17 cellular contexts compared by ENCODE assay signal in genomic region chr14:55898938-55899337, GRCh38.
A peak's percentile ranks its signal among the peaks of the same experiment; 100 is the strongest.
DNase-seq lines count a peak whose midpoint lies in the region; ATAC-seq and TF ChIP-seq lines count a peak whose summit lies in the region.
"Had no signal": no experiment of that assay in that cellular context is flagged by ENCODE, and none has a peak within 500 bp of the region (broad histone marks: within the 10 kb centered on the region; RNA-seq: fewer than 3 reads in every experiment).

No MANE protein-coding gene starts in this region.

- no peaks in the 10 kb centered on the region for H3K4me1 ChIP-seq in right atrium auricular region
- H3K4me1 ChIP-seq in upper lobe of right lung: no peaks in the 10 kb centered on the region
- H3K4me1 ChIP-seq: BLaER1, Caco-2 had no signal

- DNase-seq in Right ventricle myocardium inferior (ENCODE audit: missing footprints): no peak
- DNase-seq in right atrium auricular region (ENCODE audit: low spot score): no peak
- DNase-seq in left ventricle myocardium superior: no peak
- DNase-seq in cardiac septum (ENCODE audit: low spot score): no peak
- DNase-seq in upper lobe of right lung: no peak
- no peak for DNase-seq in stimulated activated CD8-positive, alpha-beta memory T cell treated with anti-CD3 and anti-CD28 coated beads, Interleukin-4, amount 100 ng/mL, for 48 hours
- DNase-seq: Caco-2; CD4-positive, CD25-positive, alpha-beta regulatory T cell; CD8-positive, alpha-beta T cell; DMS153; DND-41; GOT3; HFFc6 had no signal

- no peaks in the 10 kb centered on the region for H3K27me3 ChIP-seq in right atrium auricular region
- H3K27me3 ChIP-seq in upper lobe of right lung: no peaks in the 10 kb centered on the region
- H3K27me3 ChIP-seq: BLaER1 had no signal

- no peaks in the 10 kb centered on the region for H3K36me3 ChIP-seq in right atrium auricular region
- H3K36me3 ChIP-seq in upper lobe of right lung: no peaks in the 10 kb centered on the region
- H3K36me3 ChIP-seq: BLaER1, HAP-1 had no signal

- intact Hi-C loops in Right ventricle myocardium inferior (cut with DNase I): no loop called here
- intact Hi-C loops in left ventricle myocardium superior (cut with micrococcal nuclease): no loop called here
- intact Hi-C loops in cardiac septum (cut with DNase I): no loop called here
- intact Hi-C loops in upper lobe of right lung (cut with DNase I): no loop called here

- ATAC-seq in Right ventricle myocardium inferior (peak; percentile 79), left ventricle myocardium superior (peak; percentile 88), upper lobe of right lung (peak; percentile 49)
- ATAC-seq: CD8-positive, alpha-beta T cell had no signal

- H3K27ac ChIP-seq in right atrium auricular region (no peak overlapping the region), upper lobe of right lung (no peak overlapping the region)
- H3K27ac ChIP-seq: 22Rv1, BLaER1, C4-2B had no signal

- H3K4me3 ChIP-seq in right atrium auricular region: no peak overlapping the region
- no peak overlapping the region for H3K4me3 ChIP-seq in upper lobe of right lung
- H3K4me3 ChIP-seq: BLaER1, HAP-1 had no signal

- no peaks in the 10 kb centered on the region for H3K9me3 ChIP-seq in right atrium auricular region
- no peaks in the 10 kb centered on the region for H3K9me3 ChIP-seq in upper lobe of right lung
- H3K9me3 ChIP-seq: BLaER1, Caco-2, HAP-1 had no signal

- TF ChIP-seq CTCF in right atrium auricular region (IDR thresholded peaks at IDR 0.05) (no peak), upper lobe of right lung (IDR thresholded peaks at IDR 0.05) (no peak)
